ENCODE assay signal across 1 cellular context in the genomic region with DNA sequence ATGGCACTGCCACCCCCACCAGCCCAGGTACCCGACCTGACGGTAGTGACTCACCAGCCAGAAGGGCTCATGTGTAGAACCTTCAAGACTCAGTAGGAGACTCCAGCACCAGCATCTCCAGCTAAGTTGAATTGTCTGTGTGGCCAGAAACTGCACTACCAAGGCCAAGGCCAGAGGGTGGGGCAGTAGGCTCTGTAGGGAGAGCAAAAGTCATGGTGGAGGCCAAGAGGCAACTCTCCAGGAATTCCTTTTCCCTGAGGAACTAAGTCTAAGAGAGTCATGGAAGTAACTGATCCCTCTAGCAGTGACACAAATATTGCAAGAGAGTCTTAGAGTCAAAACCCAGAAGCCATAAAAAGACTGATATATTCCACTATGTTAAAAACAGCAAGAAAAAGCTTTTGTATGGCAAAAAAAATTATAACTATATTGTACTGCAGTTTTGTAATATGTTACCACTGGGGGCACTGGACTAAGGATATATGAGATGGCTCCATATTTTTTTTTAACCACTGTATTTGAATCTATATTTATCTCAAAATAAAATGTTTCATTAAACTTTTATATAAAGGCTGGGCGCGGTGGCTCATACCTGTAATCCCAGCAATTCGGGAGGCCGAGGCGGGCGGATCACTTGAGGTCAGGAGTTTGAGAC.
A peak's percentile ranks its signal among the peaks of the same experiment; 100 is the strongest.
TF ChIP-seq lines count a peak whose summit lies in the region.

No MANE protein-coding gene starts in this region.

TF ChIP-seq in HepG2, 621 proteins besides CTCF, POLR2A, EP300 and RAD21:
- peak; percentile 86 for TF ChIP-seq BCL6 (CRISPR knock-in tag; IDR thresholded peaks at IDR 0.05)
- no peak for TF ChIP-seq HOXA3 (CRISPR knock-in tag; IDR thresholded peaks at IDR 0.05)
TF ChIP-seq in HepG2: peak in this region for 1.
